Comparison of ENCODE assay signal across 8 cellular contexts in the genomic region with DNA sequence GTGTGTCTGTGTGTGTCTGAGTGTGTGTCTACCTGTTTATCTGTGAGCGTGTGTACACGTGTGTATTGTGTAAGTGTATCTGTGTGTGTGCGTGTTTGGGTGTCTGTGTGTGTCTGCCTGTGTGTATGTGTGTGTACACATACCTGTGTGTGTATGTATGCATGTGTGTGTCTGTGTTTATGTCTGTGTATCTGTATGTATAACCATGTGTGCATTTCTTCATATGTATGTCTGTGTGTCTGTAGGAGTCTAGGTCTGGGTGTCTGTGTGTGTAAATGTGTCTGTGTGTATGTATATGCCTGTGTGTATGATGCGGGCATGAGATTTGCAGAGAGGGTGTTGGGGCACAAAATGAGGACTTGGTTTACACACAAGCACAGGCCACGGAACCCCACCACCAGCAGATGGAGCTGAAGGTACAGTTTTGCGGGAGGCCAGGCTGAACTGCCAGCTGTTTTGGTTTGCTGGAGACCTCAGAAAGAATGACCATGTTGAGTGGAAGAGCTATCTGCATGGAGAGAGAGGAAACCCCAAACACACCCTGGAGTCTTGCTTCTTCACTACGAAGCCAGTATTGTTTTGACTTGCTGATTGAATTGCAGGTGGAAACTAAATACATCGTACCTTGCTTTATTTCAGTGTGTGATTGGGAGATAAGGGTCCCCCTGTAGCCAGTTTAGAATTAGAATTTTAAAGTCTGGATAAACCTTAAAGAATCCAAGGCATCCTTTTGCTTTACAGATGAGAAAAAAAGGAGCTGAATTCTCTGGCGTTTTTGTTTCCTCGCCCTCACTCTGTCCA.
DNase-seq lines count a peak whose midpoint lies in the region; ATAC-seq and TF ChIP-seq lines count a peak whose summit lies in the region.

No MANE protein-coding gene starts in this region.

- intact Hi-C loops in right cardiac atrium (cut with DNase I): loop anchor here in 3 of 4 donors (5.0 to 10.0 kb wide), 5 partner anchors 257 to 1077 kb away; no protein-coding TSS in a partner anchor
- intact Hi-C loops in gastrocnemius medialis (cut with DNase I; ENCODE audit: low total_unique reads): loop anchor here (2.0 kb wide), 1 partner anchor 259 kb away; no protein-coding TSS in a partner anchor

- H3K4me3 ChIP-seq in right cardiac atrium (ENCODE audit: low read length) (no peak overlapping the region), gastrocnemius medialis (no peak overlapping the region)

- no peaks in the 10 kb centered on the region for H3K36me3 Mint-ChIP-seq in naive thymus-derived CD8-positive, alpha-beta T cell

- H3K4me1 ChIP-seq in right cardiac atrium (ENCODE audit: control insufficient read depth, insufficient read depth, low read length) (no peaks in the 10 kb centered on the region), gastrocnemius medialis (no peaks in the 10 kb centered on the region)

- H3K27ac Mint-ChIP-seq in naive thymus-derived CD8-positive, alpha-beta T cell: no peak overlapping the region

- no peaks in the 10 kb centered on the region for H3K36me3 ChIP-seq in gastrocnemius medialis

- peak; percentile 20 for DNase-seq in activated CD4-positive, alpha-beta T cell treated with anti-CD3 and anti-CD28 coated beads for 48 hours
- DNase-seq in activated CD4-positive, alpha-beta T cell treated with anti-CD3 and anti-CD28 coated beads, Interleukin-2, amount 50 U/mL, for 1 hour: no peak
- peak; percentile 33 for DNase-seq in NCI-H2081 treated with DMSO at 0.1 percent for 48 hours (lab: John Stamatoyannopoulos, UW)
- DNase-seq in amygdala (lab: John Stamatoyannopoulos, UW): peak in 50 of 56 donors; percentile 2 to 82 (median 50)
- peak; percentile 76 to 89 (median 86) for DNase-seq in right cardiac atrium
- DNase-seq in gastrocnemius medialis: peak; percentile 17
- DNase-seq in naive thymus-derived CD8-positive, alpha-beta T cell: no peak

- POLR2A ChIA-PET in naive thymus-derived CD8-positive, alpha-beta T cell (lab: Charles Lee): no interaction called here

- no peak overlapping the region for H3K27ac ChIP-seq in right cardiac atrium (ENCODE audit: low read length)
- H3K27ac ChIP-seq in gastrocnemius medialis: no peak overlapping the region

- H3K9me3 ChIP-seq in right cardiac atrium (ENCODE audit: control insufficient read depth, low read length) (no peaks in the 10 kb centered on the region), gastrocnemius medialis (no peaks in the 10 kb centered on the region)

- TF ChIP-seq POLR2A in gastrocnemius medialis (IDR thresholded peaks at IDR 0.05): no peak

- peaks cover 0 to 22% (median 2%) of the 10 kb centered on the region in 9 donors for H3K9me3 Mint-ChIP-seq in naive thymus-derived CD8-positive, alpha-beta T cell

- H3K27me3 Mint-ChIP-seq in naive thymus-derived CD8-positive, alpha-beta T cell: peaks cover 0 to 14% (median 5%) of the 10 kb centered on the region in 5 donors

- H3K4me3 Mint-ChIP-seq in naive thymus-derived CD8-positive, alpha-beta T cell: no peak overlapping the region

- no peaks in the 10 kb centered on the region for H3K4me1 Mint-ChIP-seq in naive thymus-derived CD8-positive, alpha-beta T cell

- H3K27me3 ChIP-seq in right cardiac atrium (ENCODE audit: control insufficient read depth, insufficient read depth) (no peaks in the 10 kb centered on the region), gastrocnemius medialis (no peaks in the 10 kb centered on the region)

- TF ChIP-seq CTCF in gastrocnemius medialis (IDR thresholded peaks at IDR 0.05 in 4 of 5, conservative IDR thresholded peaks at IDR 0.05 in 1 of 5): peak in 3 of 5 experiments; percentile 24 to 42 (median 36)

- in situ Hi-C loops in gastrocnemius medialis (cut with MboI; ENCODE audit: low sequenced_read_pairs in 4 of 4): loop anchor here in 3 of 4 donors (25.0 kb wide), 1 partner anchor 270 kb away; no protein-coding TSS in a partner anchor

- peak; percentile 71 for ATAC-seq in HG02759 (IDR thresholded peaks at IDR 0.05; ENCODE audit: unreplicated experiment)
- peak; percentile 76 to 87 for ATAC-seq in right cardiac atrium
- no peak for ATAC-seq in gastrocnemius medialis
- no peak for ATAC-seq in naive thymus-derived CD8-positive, alpha-beta T cell

- WGBS in right cardiac atrium: 47% methylated on average over 10 of the region's 10 CpGs

Comparison
In these comparisons a context has a peak if more than half of its experiments do, and no peak if none do; other contexts are left out.
1. DNase-seq: peak in activated CD4-positive, alpha-beta T cell treated with anti-CD3 and anti-CD28 coated beads for 48 hours (single experiment), NCI-H2081 treated with DMSO at 0.1 percent for 48 hours (single experiment), amygdala (50 of 56), right cardiac atrium (3 of 3) and gastrocnemius medialis (2 of 2); none in activated CD4-positive, alpha-beta T cell treated with anti-CD3 and anti-CD28 coated beads, Interleukin-2, amount 50 U/mL, for 1 hour (single experiment) and naive thymus-derived CD8-positive, alpha-beta T cell (0 of 10).
2. ATAC-seq: peak in HG02759 (single experiment) and right cardiac atrium (2 of 2); none in gastrocnemius medialis (0 of 2) and naive thymus-derived CD8-positive, alpha-beta T cell (0 of 2).